ENCODE assay signal across 22 cellular contexts in genomic region chr11:57407521-57407920, GRCh38. TPM values are rescaled to one million over a fixed set of nuclear protein-coding genes. Genes with fewer than 3 reads are reported as not detected.
DNase-seq lines count a peak whose midpoint lies in the region; ATAC-seq and TF ChIP-seq lines count a peak whose summit lies in the region.
"Had no signal": no experiment of that assay in that cellular context is flagged by ENCODE, and none has a peak within 500 bp of the region (broad histone marks: within the 10 kb centered on the region; RNA-seq: fewer than 3 reads in every experiment).

No MANE protein-coding gene starts in this region.

- no peak for DNase-seq in activated T-cell treated with anti-CD3 and anti-CD28 coated beads, Interleukin-2, amount 50 U/mL, for 72 hours
- no peak for DNase-seq in activated T-cell treated with anti-CD3 and anti-CD28 coated beads, Interleukin-2, amount 50 U/mL, for 48 hours
- DNase-seq in activated effector memory CD4-positive, alpha-beta T cell treated with Interleukin-2 at 50 U/mL for 16 hours, result no peak
- DNase-seq: activated CD4-positive, alpha-beta T cell treated with anti-CD3 and anti-CD28 coated beads, Interleukin-2, amount 50 U/mL, for 48 hours; aorta; DMS79 treated with DMSO at 0.1 percent for 48 hours; H7; kidney; midbrain; NCI-H1436 treated with DMSO at 0.1 percent for 48 hours; NCI-H82; upper lobe of left lung had no signal

- no peak overlapping the region for H3K4me3 Mint-ChIP-seq in activated T-cell treated with anti-CD3 and anti-CD28 coated beads, Interleukin-2, amount 50 U/mL, for 72 hours
- H3K4me3 Mint-ChIP-seq in dendritic cell treated with granulocyte-macrophage colony-stimulating factor and Interleukin-4, amounts not matched to agents 40 ng/mL and 50 ng/mL, for 4 days, result no peak overlapping the region

- H3K36me3 ChIP-seq in skeletal muscle tissue (ENCODE audit: control insufficient read depth in 3 of 3, insufficient read depth in 3 of 3, low read length in 3 of 3), result peaks cover 11 to 21% (median 21%) of the 10 kb centered on the region in 3 donors

- H3K4me3 ChIP-seq in skeletal muscle tissue (ENCODE audit: low read length in 3 of 3), result no peak overlapping the region
- H3K4me3 ChIP-seq: hepatocyte, upper lobe of left lung had no signal

- intact Hi-C loops in dendritic cell treated with granulocyte-macrophage colony-stimulating factor and Interleukin-4, amounts not matched to agents 40 ng/mL and 50 ng/mL, for 4 days (cut with micrococcal nuclease), result no loop called here

- no peaks in the 10 kb centered on the region for H3K27me3 ChIP-seq in skeletal muscle tissue (ENCODE audit: control insufficient read depth in 3 of 3, insufficient read depth in 3 of 3, low read length in 3 of 3)
- H3K27me3 ChIP-seq: hepatocyte, upper lobe of left lung had no signal

- peaks cover 19 to 29% (median 27%) of the 10 kb centered on the region in 3 donors for H3K4me1 ChIP-seq in skeletal muscle tissue (ENCODE audit: control insufficient read depth in 3 of 3, insufficient read depth in 3 of 3, low read length in 3 of 3)

- H3K27me3 Mint-ChIP-seq in activated T-cell treated with anti-CD3 and anti-CD28 coated beads, Interleukin-2, amount 50 U/mL, for 72 hours (ENCODE audit: low read depth), result no peaks in the 10 kb centered on the region
- H3K27me3 Mint-ChIP-seq in dendritic cell treated with granulocyte-macrophage colony-stimulating factor and Interleukin-4, amounts not matched to agents 40 ng/mL and 50 ng/mL, for 4 days, result no peaks in the 10 kb centered on the region

- H3K9me3 ChIP-seq in skeletal muscle tissue (ENCODE audit: control insufficient read depth in 3 of 3, low read length in 3 of 3), result no peaks in the 10 kb centered on the region
- H3K9me3 ChIP-seq: upper lobe of left lung had no signal

- H3K27ac Mint-ChIP-seq in activated T-cell treated with anti-CD3 and anti-CD28 coated beads, Interleukin-2, amount 50 U/mL, for 72 hours, result peak overlapping the region; percentile 3
- H3K27ac Mint-ChIP-seq in dendritic cell treated with granulocyte-macrophage colony-stimulating factor and Interleukin-4, amounts not matched to agents 40 ng/mL and 50 ng/mL, for 4 days, result peak overlapping the region; percentile 47

- peak overlapping the region; percentile 54 for H3K27ac ChIP-seq in skeletal muscle tissue (ENCODE audit: low read depth, low read length)
- H3K27ac ChIP-seq: hepatocyte had no signal

- H3K9ac ChIP-seq in skeletal muscle tissue (ENCODE audit: low read depth in 1 of 3, low read length in 3 of 3), result peak overlapping the region in 1 of 3 donors; percentile 41

- H3K4me1 Mint-ChIP-seq in activated T-cell treated with anti-CD3 and anti-CD28 coated beads, Interleukin-2, amount 50 U/mL, for 72 hours (ENCODE audit: low read depth), result peaks cover 75% of the 10 kb centered on the region
- H3K4me1 Mint-ChIP-seq in dendritic cell treated with granulocyte-macrophage colony-stimulating factor and Interleukin-4, amounts not matched to agents 40 ng/mL and 50 ng/mL, for 4 days (ENCODE audit: low read depth), result peaks cover 63% of the 10 kb centered on the region

- no peak for ATAC-seq in activated T-cell treated with anti-CD3 and anti-CD28 coated beads, Interleukin-2, amount 50 U/mL, for 72 hours (replicated peaks in 1 of 2)
- ATAC-seq in GM18502 (IDR thresholded peaks at IDR 0.05; ENCODE audit: poor library complexity, unreplicated experiment) (no peak), HG03045 (IDR thresholded peaks at IDR 0.05; ENCODE audit: unreplicated experiment) (no peak)
- ATAC-seq: HepG2 had no signal

- TF ChIP-seq POLR2A in GM18526 (IDR thresholded peaks at IDR 0.05; ENCODE audit: extremely low read depth, insufficient read length), result peak; percentile 6

- H3K9me3 Mint-ChIP-seq in activated T-cell treated with anti-CD3 and anti-CD28 coated beads, Interleukin-2, amount 50 U/mL, for 72 hours, result no peaks in the 10 kb centered on the region
- H3K9me3 Mint-ChIP-seq in dendritic cell treated with granulocyte-macrophage colony-stimulating factor and Interleukin-4, amounts not matched to agents 40 ng/mL and 50 ng/mL, for 4 days, result peaks cover 10% of the 10 kb centered on the region
- H3K9me3 Mint-ChIP-seq: activated T-helper 2 cell treated with anti-CD3 and anti-CD28 coated beads, Interferon-gamma antibody, Interleukin-2, Interleukin-4, amounts not matched to agents 10 μg/mL and 5 μg/mL and 100 μg/mL, durations not matched to agents 14 hours and 24 hours and 36 hours had no signal

- peaks cover 18 to 50% of the 10 kb centered on the region in 2 donors for H3K36me3 Mint-ChIP-seq in activated T-cell treated with anti-CD3 and anti-CD28 coated beads, Interleukin-2, amount 50 U/mL, for 72 hours (ENCODE audit: insufficient read depth in 2 of 2)
- H3K36me3 Mint-ChIP-seq in dendritic cell treated with granulocyte-macrophage colony-stimulating factor and Interleukin-4, amounts not matched to agents 40 ng/mL and 50 ng/mL, for 4 days (ENCODE audit: low read depth), result peaks cover 54% of the 10 kb centered on the region

RNA-seq across cellular contexts. Expression of gene PRG2, which starts 17.1 kb away (rescaled TPM):
- total RNA-seq in activated T-cell treated with anti-CD3 and anti-CD28 coated beads, Interleukin-2, amount 50 U/mL, for 72 hours, result 1 to 10 TPM; 3.9 to 5.2 TPM
- total RNA-seq in skeletal muscle tissue, result 1.0 TPM
- total RNA-seq: activated T-helper 2 cell treated with anti-CD3 and anti-CD28 coated beads, Interferon-gamma antibody, Interleukin-2, Interleukin-4, amounts not matched to agents 10 μg/mL and 5 μg/mL and 100 μg/mL, durations not matched to agents 14 hours and 24 hours and 36 hours; chondrocyte; H7; hepatocyte; HepG2; renal cortical epithelial cell had no signal

RNA-seq across cellular contexts. Expression of gene SLC43A3, which starts 19.4 kb away (rescaled TPM):
- total RNA-seq in activated T-cell treated with anti-CD3 and anti-CD28 coated beads, Interleukin-2, amount 50 U/mL, for 72 hours, result 100 to 1,000 TPM; 159 to 169 TPM
- total RNA-seq in skeletal muscle tissue, result 15.1 TPM
- total RNA-seq: HepG2 had no signal

RNA-seq across cellular contexts. Expression of gene PRG3, which starts 26.6 kb away (rescaled TPM):
- total RNA-seq in activated T-cell treated with anti-CD3 and anti-CD28 coated beads, Interleukin-2, amount 50 U/mL, for 72 hours, result not detected
- total RNA-seq in skeletal muscle tissue, result 2.6 TPM
- total RNA-seq: activated T-helper 2 cell treated with anti-CD3 and anti-CD28 coated beads, Interferon-gamma antibody, Interleukin-2, Interleukin-4, amounts not matched to agents 10 μg/mL and 5 μg/mL and 100 μg/mL, durations not matched to agents 14 hours and 24 hours and 36 hours; aorta; chondrocyte; H7; hepatocyte; HepG2; kidney; renal cortical epithelial cell; upper lobe of left lung had no signal

RNA-seq across cellular contexts. Expression of gene RTN4RL2, which starts 52.8 kb away (rescaled TPM):
- total RNA-seq in activated T-cell treated with anti-CD3 and anti-CD28 coated beads, Interleukin-2, amount 50 U/mL, for 72 hours, result 1 to 10 TPM in 1 of 2 donors, under 1 TPM in 1; 0.97 to 1.1 TPM
- total RNA-seq in skeletal muscle tissue, result not detected
- total RNA-seq: activated T-helper 2 cell treated with anti-CD3 and anti-CD28 coated beads, Interferon-gamma antibody, Interleukin-2, Interleukin-4, amounts not matched to agents 10 μg/mL and 5 μg/mL and 100 μg/mL, durations not matched to agents 14 hours and 24 hours and 36 hours had no signal
